16 cellular contexts compared by ENCODE assay signal in genomic region chr2:96103906-96104861, GRCh38. TPM values are rescaled to one million over a fixed set of nuclear protein-coding genes. Genes with fewer than 3 reads are reported as not detected.
DNase-seq lines count a peak whose midpoint lies in the region; ATAC-seq, FAIRE-seq and TF ChIP-seq lines count a peak whose summit lies in the region.
"Had no signal": no experiment of that assay in that cellular context is flagged by ENCODE, and none has a peak within 500 bp of the region (broad histone marks: within the 10 kb centered on the region; RNA-seq: fewer than 3 reads in every experiment).

No MANE protein-coding gene starts in this region.

- peaks cover 18% of the 10 kb centered on the region for H3K9me3 Mint-ChIP-seq in nephron progenitor cell

- no peak for ATAC-seq in omental fat pad (ENCODE audit: low FRiP score)
- no peak for ATAC-seq in GM18498 (IDR thresholded peaks at IDR 0.05; ENCODE audit: unreplicated experiment)
- ATAC-seq: psoas muscle; stimulated activated naive CD8-positive, alpha-beta T cell treated with anti-CD3 and anti-CD28 coated beads, Interleukin-15, amount 100 ng/mL, for 72 hours had no signal

- peak overlapping the region; percentile 28 for H3K4me3 Mint-ChIP-seq in nephron progenitor cell
- H3K4me3 Mint-ChIP-seq: activated CD4-positive, alpha-beta T cell treated with anti-CD3 and anti-CD28 coated beads, Interleukin-2, amount 10 ng/mL, durations not matched to agents 7 days and 5 days; stimulated activated naive CD8-positive, alpha-beta T cell treated with anti-CD3 and anti-CD28 coated beads, Interleukin-15, amount 100 ng/mL, for 72 hours had no signal

- peaks cover 76% of the 10 kb centered on the region for H3K4me1 Mint-ChIP-seq in nephron progenitor cell
- H3K4me1 Mint-ChIP-seq: activated CD4-positive, alpha-beta T cell treated with anti-CD3 and anti-CD28 coated beads, Interleukin-2, amount 10 ng/mL, durations not matched to agents 7 days and 5 days; stimulated activated naive CD8-positive, alpha-beta T cell treated with anti-CD3 and anti-CD28 coated beads, Interleukin-15, amount 100 ng/mL, for 72 hours had no signal

- CTCF ChIA-PET in GM10248 (lab: Yijun Ruan, JAX), result interaction anchor here (0.7 to 1.3 kb wide), 3 partner anchors 11 to 405 kb away, joined by 3 to 5 read pairs (median 3); partner anchors contain the start of gene ADRA2B

- peaks cover 13% of the 10 kb centered on the region for H3K9me3 ChIP-seq in BLaER1

- H3K27me3 Mint-ChIP-seq in nephron progenitor cell (ENCODE audit: low read depth, poor library complexity), result no peaks in the 10 kb centered on the region
- H3K27me3 Mint-ChIP-seq: activated CD4-positive, alpha-beta T cell treated with anti-CD3 and anti-CD28 coated beads, Interleukin-2, amount 10 ng/mL, durations not matched to agents 7 days and 5 days had no signal

- no peaks in the 10 kb centered on the region for H4K20me1 ChIP-seq in BLaER1

- H3K9ac ChIP-seq in BLaER1, result peak overlapping the region; percentile 65

- H3K4me1 ChIP-seq in BLaER1, result peaks cover 75% of the 10 kb centered on the region

- peak overlapping the region; percentile 41 for H3K4me3 ChIP-seq in BLaER1
- H3K4me3 ChIP-seq: psoas muscle had no signal

- no peak for TF ChIP-seq CTCF in nephron progenitor cell (IDR thresholded peaks at IDR 0.05)
- TF ChIP-seq CTCF in GM10248 (IDR thresholded peaks at IDR 0.05; ENCODE audit: control extremely low read depth, extremely low read depth, low read depth, missing control alignments), result no peak
- no peak for TF ChIP-seq CTCF in omental fat pad (IDR thresholded peaks at IDR 0.05)

- peak overlapping the region; percentile 88 for H3K4me2 ChIP-seq in BLaER1

- no peaks in the 10 kb centered on the region for H3K36me3 ChIP-seq in BLaER1

- FAIRE-seq in HTR-8/SVneo (lab: Jason Lieb, UNC), result peak; percentile 66

- no peaks in the 10 kb centered on the region for H3K27me3 ChIP-seq in BLaER1

- DNase-seq in HTR-8/SVneo (ENCODE audit: insufficient read length, low spot score) (no peak), ecto neural progenitor cell (ENCODE audit: low spot score) (peak; percentile 39), nephron progenitor cell (no peak), HCEC 1CT (no peak), GM10248 (ENCODE audit: extremely low spot score) (no peak), omental fat pad (ENCODE audit: low spot score) (no peak)
- DNase-seq: activated CD4-positive, alpha-beta T cell treated with anti-CD3 and anti-CD28 coated beads, Interleukin-2, amount 10 ng/mL, durations not matched to agents 7 days and 5 days; GF-D8; midbrain; NCI-H1436; psoas muscle had no signal

- POLR2A ChIA-PET in GM10248 (lab: Yijun Ruan, JAX), result no interaction called here

- peak overlapping the region; percentile 99 for H3K27ac Mint-ChIP-seq in nephron progenitor cell
- H3K27ac Mint-ChIP-seq: activated CD4-positive, alpha-beta T cell treated with anti-CD3 and anti-CD28 coated beads, Interleukin-2, amount 10 ng/mL, durations not matched to agents 7 days and 5 days; stimulated activated naive CD8-positive, alpha-beta T cell treated with anti-CD3 and anti-CD28 coated beads, Interleukin-15, amount 100 ng/mL, for 72 hours had no signal

- H3K36me3 Mint-ChIP-seq in nephron progenitor cell (ENCODE audit: low read depth), result no peaks in the 10 kb centered on the region
- H3K36me3 Mint-ChIP-seq: CD4-positive, CD25-positive, alpha-beta regulatory T cell had no signal

- peak overlapping the region; percentile 85 for H3K27ac ChIP-seq in BLaER1
- H3K27ac ChIP-seq: psoas muscle had no signal

RNA-seq across cellular contexts. Expression of gene ADRA2B, which starts 12.2 kb away (rescaled TPM):
- total RNA-seq in omental fat pad, result 1 to 10 TPM in 3 of 4 donors, under 1 TPM in 1; 0.63 to 9.8 (median 2.6) TPM
- total RNA-seq: SK-MEL-5 had no signal

RNA-seq across cellular contexts. Expression of gene ASTL, which starts 34.1 kb away (rescaled TPM):
- total RNA-seq in omental fat pad, result 1 to 10 TPM in 1 of 4 donors, under 1 TPM in 1, not detected in 2; 0.84 to 3.3 TPM
- total RNA-seq: psoas muscle, SK-MEL-5 had no signal

RNA-seq across cellular contexts. Expression of gene DUSP2, which starts 41.1 kb away (rescaled TPM):
- total RNA-seq in omental fat pad, result 100 to 1,000 TPM in 1 of 4 donors, 10 to 100 TPM in 1, 1 to 10 TPM in 2; 8.5 to 199 (median 18.8) TPM
